23 cellular contexts compared by ENCODE assay signal in the genomic region with DNA sequence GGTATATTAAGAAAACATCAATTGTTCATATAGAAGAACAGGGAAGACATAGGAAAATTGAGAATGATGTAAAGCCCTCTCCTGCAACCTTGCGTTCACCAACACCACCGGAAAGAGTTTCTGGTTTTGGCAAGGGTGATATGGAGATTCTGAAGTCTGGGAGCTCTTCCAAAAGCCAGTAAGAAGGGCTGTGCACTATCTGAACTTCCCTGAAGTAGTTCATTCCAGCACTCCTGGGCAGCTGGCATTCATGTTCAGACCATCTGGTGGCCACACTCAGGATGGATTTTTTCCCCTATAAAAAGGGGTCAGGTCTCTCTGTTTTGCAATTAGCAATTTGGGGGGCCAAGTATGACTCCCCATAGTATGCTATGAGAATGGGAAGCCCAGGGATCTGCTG. TPM values are rescaled to one million over a fixed set of nuclear protein-coding genes. Genes with fewer than 3 reads are reported as not detected.
DNase-seq lines count a peak whose midpoint lies in the region; ATAC-seq, FAIRE-seq and TF ChIP-seq lines count a peak whose summit lies in the region.
"Had no signal": no experiment of that assay in that cellular context is flagged by ENCODE, and none has a peak within 500 bp of the region (broad histone marks: within the 10 kb centered on the region; RNA-seq: fewer than 3 reads in every experiment).

No MANE protein-coding gene starts in this region.

- H3K9me3 ChIP-seq in astrocyte (ENCODE audit: insufficient read depth, low read depth, low read length): no peaks in the 10 kb centered on the region
- H3K9me3 ChIP-seq: A549, HAP-1 had no signal

- no peaks in the 10 kb centered on the region for H3K4me1 ChIP-seq in astrocyte (ENCODE audit: insufficient read depth, low read length)
- H3K4me1 ChIP-seq: A549, BLaER1, HAP-1 had no signal

- no peaks in the 10 kb centered on the region for H3K4me1 Mint-ChIP-seq in astrocyte (ENCODE audit: low read depth, unreplicated experiment)

- peaks cover 9% of the 10 kb centered on the region for H3K9me3 Mint-ChIP-seq in astrocyte (ENCODE audit: unreplicated experiment)

- TF ChIP-seq CTCF in astrocyte (IDR thresholded peaks at IDR 0.05; ENCODE audit: insufficient read depth, low read depth, low read length) (no peak), fibroblast of pulmonary artery (IDR thresholded peaks at IDR 0.05; ENCODE audit: low read length, missing control alignments) (no peak)

- H3K79me2 ChIP-seq in astrocyte (ENCODE audit: insufficient read depth, low read length): no peaks in the 10 kb centered on the region

- no peak overlapping the region for H3K4me3 ChIP-seq in astrocyte (ENCODE audit: insufficient read depth, low read depth, low read length)
- no peak overlapping the region for H3K4me3 ChIP-seq in fibroblast of pulmonary artery (replicated peaks; ENCODE audit: low read depth, low read length)
- H3K4me3 ChIP-seq: A549, BLaER1, GM12878, GM23248, HAP-1 had no signal

- H4K20me1 ChIP-seq in astrocyte (ENCODE audit: insufficient read depth, low read length): no peaks in the 10 kb centered on the region
- H4K20me1 ChIP-seq: BLaER1 had no signal

- peaks cover 11% of the 10 kb centered on the region for H3K27me3 Mint-ChIP-seq in astrocyte (ENCODE audit: low read depth, unreplicated experiment)

- H2AFZ ChIP-seq in astrocyte (ENCODE audit: low read depth, low read length): no peak overlapping the region
- H2AFZ ChIP-seq: GM23248 had no signal

- no peak overlapping the region for H3K9ac ChIP-seq in astrocyte (ENCODE audit: low read length)
- H3K9ac ChIP-seq: BLaER1, GM23248 had no signal

- ATAC-seq in HG03432 (IDR thresholded peaks at IDR 0.05; ENCODE audit: unreplicated experiment): no peak
- ATAC-seq: A549, GM12878 had no signal

- DNase-seq in DMS 273 (lab: John Stamatoyannopoulos, UW; ENCODE audit: unreplicated experiment) (peak; percentile 34), DMS 273 treated with DMSO at 0.1 percent for 48 hours (lab: John Stamatoyannopoulos, UW) (no peak), M059J (ENCODE audit: low read depth) (peak; percentile 29), astrocyte (ENCODE audit: low read depth) (peak; percentile 43), fibroblast of pulmonary artery (ENCODE audit: low read depth) (peak; percentile 25), urothelium cell line (ENCODE audit: low spot score) (no peak), amniotic stem cell (lab: John Stamatoyannopoulos, UW) (no peak)
- DNase-seq: CD4-positive, alpha-beta memory T cell; DMS53; DND-41; EL; GM23248; IMR-90 had no signal

- FAIRE-seq in astrocyte (lab: Jason Lieb, UNC): no peak
- FAIRE-seq in urothelium cell line (lab: Jason Lieb, UNC): no peak
- FAIRE-seq: A549, GM12878, HTR-8/SVneo had no signal

- no peak overlapping the region for H3K4me3 Mint-ChIP-seq in astrocyte (ENCODE audit: unreplicated experiment)
- H3K4me3 Mint-ChIP-seq: CD14-positive monocyte; CD4-positive, alpha-beta memory T cell had no signal

- no peaks in the 10 kb centered on the region for H3K36me3 ChIP-seq in astrocyte (ENCODE audit: insufficient read depth, low read length)
- H3K36me3 ChIP-seq: BLaER1, HAP-1 had no signal

- no peaks in the 10 kb centered on the region for H3K27me3 ChIP-seq in astrocyte (ENCODE audit: insufficient read depth, low read length)
- H3K27me3 ChIP-seq: BLaER1 had no signal

- H3K36me3 Mint-ChIP-seq in astrocyte (ENCODE audit: low read depth, unreplicated experiment): no peaks in the 10 kb centered on the region

- no peak overlapping the region for H3K27ac Mint-ChIP-seq in astrocyte (ENCODE audit: unreplicated experiment)
- H3K27ac Mint-ChIP-seq: CD4-positive, alpha-beta memory T cell had no signal

- no peak overlapping the region for H3K27ac ChIP-seq in astrocyte (ENCODE audit: low read depth, low read length)
- H3K27ac ChIP-seq: 22Rv1, A549, BLaER1, GM23248 had no signal

- H3K4me2 ChIP-seq in astrocyte (ENCODE audit: low read length): no peak overlapping the region
- H3K4me2 ChIP-seq: A549, BLaER1 had no signal

RNA-seq across cellular contexts. Expression of a gene that starts 15.4 kb away (rescaled TPM):
- total RNA-seq in M059J (2014; rRNA removed; shearing (Covaris generic)): 4.8 and 6.3 TPM in 2 replicates
- 0.79 and 1.2 TPM in 2 replicates for total RNA-seq in astrocyte
- total RNA-seq: G401, GM23248, H4 had no signal

Comparison
In these comparisons a context has a peak if more than half of its experiments do, and no peak if none do; other contexts are left out.
1. DNase-seq: peak in DMS 273 (single experiment), M059J (single experiment), astrocyte (single experiment) and fibroblast of pulmonary artery (single experiment); none in DMS 273 treated with DMSO at 0.1 percent for 48 hours (single experiment), urothelium cell line (single experiment) and amniotic stem cell (single experiment).